8 cellular contexts compared by ENCODE assay signal in the genomic region with DNA sequence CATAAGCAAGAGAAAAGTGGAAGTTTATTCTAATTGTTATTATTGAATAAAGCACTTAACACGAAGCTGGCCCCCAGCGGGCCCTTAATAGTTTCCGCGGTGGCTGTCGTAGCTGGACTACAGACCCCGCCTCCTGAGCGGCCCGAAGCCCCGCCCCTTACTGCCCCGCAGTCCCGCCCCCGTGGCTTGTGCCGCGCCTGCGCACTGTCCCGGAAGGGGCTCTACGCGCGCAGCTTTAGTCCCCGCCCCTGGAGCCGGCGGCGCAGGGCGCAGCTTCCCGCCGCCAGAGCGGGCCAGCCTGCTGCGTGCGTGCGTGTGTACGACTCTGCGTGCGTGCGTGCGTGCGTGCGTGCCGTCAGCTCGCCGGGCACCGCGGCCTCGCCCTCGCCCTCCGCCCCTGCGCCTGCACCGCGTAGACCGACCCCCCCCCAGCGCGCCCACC. TPM values are rescaled to one million over a fixed set of nuclear protein-coding genes. Genes with fewer than 3 reads are reported as not detected.
DNase-seq lines count a peak whose midpoint lies in the region; ATAC-seq and TF ChIP-seq lines count a peak whose summit lies in the region.

A gene with protein sequence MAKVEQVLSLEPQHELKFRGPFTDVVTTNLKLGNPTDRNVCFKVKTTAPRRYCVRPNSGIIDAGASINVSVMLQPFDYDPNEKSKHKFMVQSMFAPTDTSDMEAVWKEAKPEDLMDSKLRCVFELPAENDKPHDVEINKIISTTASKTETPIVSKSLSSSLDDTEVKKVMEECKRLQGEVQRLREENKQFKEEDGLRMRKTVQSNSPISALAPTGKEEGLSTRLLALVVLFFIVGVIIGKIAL (plus strand): TSS at position 348 of the 442 bp plus-strand sequence. CDS start 231 bp downstream, outside the sequence.

- TF ChIP-seq POLR2A in adrenal gland (IDR thresholded peaks at IDR 0.05) (peak; percentile 84 to 96), heart left ventricle (IDR thresholded peaks at IDR 0.05) (peak in 1 of 2 donors; percentile 85), upper lobe of left lung (IDR thresholded peaks at IDR 0.05) (peak in 2 of 4 donors; percentile 59 to 85)

- peak in 1 of 4 donors; percentile 53 for TF ChIP-seq EP300 in upper lobe of left lung (IDR thresholded peaks at IDR 0.05)

- H3K4me1 ChIP-seq in adrenal gland (replicated peaks in 1 of 2) (peaks cover 14 to 35% of the 10 kb centered on the region in 2 donors), heart left ventricle (peaks cover 0 to 46% (median 29%) of the 10 kb centered on the region in 12 donors), upper lobe of left lung (peaks cover 20 to 41% (median 30%) of the 10 kb centered on the region in 4 donors)

- in situ Hi-C loops in GM13976 (cut with MboI; ENCODE audit: low sequenced_read_pairs, unreplicated experiment): no loop called here

- H3K27me3 ChIP-seq in adrenal gland (no peaks in the 10 kb centered on the region), heart left ventricle (no peaks in the 10 kb centered on the region), upper lobe of left lung (no peaks in the 10 kb centered on the region)

- H3K9me3 ChIP-seq in adrenal gland (replicated peaks in 1 of 3): no peaks in the 10 kb centered on the region
- peaks cover 0 to 10% (median 0%) of the 10 kb centered on the region in 12 donors for H3K9me3 ChIP-seq in heart left ventricle
- H3K9me3 ChIP-seq in upper lobe of left lung: no peaks in the 10 kb centered on the region

- 0% methylated on average over 7 to 51 of the region's 51 CpGs for WGBS in adrenal gland, 4 donors
- 0 to 1% (median 0%) methylated on average over 17 to 51 of the region's 51 CpGs for WGBS in heart left ventricle, 4 donors
- WGBS in upper lobe of left lung, 2 donors: 0% methylated on average over 11 to 19 of the region's 51 CpGs

- TF ChIP-seq CTCF in GM13976 (IDR thresholded peaks at IDR 0.05; ENCODE audit: borderline replicate concordance, control extremely low read depth, extremely low read depth, insufficient read depth, missing control alignments) (no peak), adrenal gland (IDR thresholded peaks at IDR 0.05) (no peak), heart left ventricle (IDR thresholded peaks at IDR 0.05) (no peak), upper lobe of left lung (IDR thresholded peaks at IDR 0.05) (no peak)

- H3K4me3 ChIP-seq in adrenal gland: peak within 1 kb of the TSS; percentile 51 to 92 (median 72)
- peak within 1 kb of the TSS; percentile 69 to 91 (median 86) for H3K4me3 ChIP-seq in heart left ventricle
- peak within 1 kb of the TSS; percentile 51 to 97 (median 82) for H3K4me3 ChIP-seq in upper lobe of left lung

- ATAC-seq in HG02852 (IDR thresholded peaks at IDR 0.05; ENCODE audit: unreplicated experiment) (peak; percentile 94), heart left ventricle (peak; percentile 99 to 100 (median 99)), upper lobe of left lung (ENCODE audit: low FRiP score in 2 of 2) (peak; percentile 99 to 100)

- intact Hi-C loops in adrenal gland (cut with DNase I): no loop called here
- intact Hi-C loops in heart left ventricle (cut with DNase I): loop anchor here in 6 of 10 donors (1.0 to 10.0 kb wide), 7 partner anchors 74 to 503 kb away; partner anchors contain the start of genes STX16 (in 2 of the 6), NPEPL1 (in 1 of the 6) and RAB22A (in 1 of the 6)
- intact Hi-C loops in posterior vena cava (cut with DNase I): no loop called here

- H3K36me3 ChIP-seq in adrenal gland (replicated peaks in 1 of 2) (no peaks in the 10 kb centered on the region), heart left ventricle (peaks cover 0 to 14% (median 0%) of the 10 kb centered on the region in 9 donors), upper lobe of left lung (peaks cover 0 to 5% (median 0%) of the 10 kb centered on the region in 4 donors)

- DNase-seq in GM13976 (ENCODE audit: low spot score) (peak; percentile 96), NCI-H1436 treated with DMSO at 0.1 percent for 48 hours (lab: John Stamatoyannopoulos, UW) (peak; percentile 45), T-helper 1 cell (peak; percentile 93 to 98 (median 94)), adrenal gland (peak; percentile 94 to 97 (median 95)), heart left ventricle (peak; percentile 94 to 99 (median 96)), posterior vena cava (ENCODE audit: low spot score) (peak; percentile 99), upper lobe of left lung (peak; percentile 96 to 99)

- peak within 1 kb of the TSS; percentile 92 to 97 (median 94) for H3K27ac ChIP-seq in adrenal gland
- H3K27ac ChIP-seq in heart left ventricle: peak within 1 kb of the TSS; percentile 80 to 97 (median 94)
- peak within 1 kb of the TSS; percentile 93 to 98 (median 96) for H3K27ac ChIP-seq in upper lobe of left lung

RNA-seq across cellular contexts. Expression of the gene that starts here (rescaled TPM):
- total RNA-seq in adrenal gland (100 to 1,000 TPM in 1 of 8 donors, 10 to 100 TPM in 7; 24.6 to 103 (median 53.2) TPM), heart left ventricle (10 to 100 TPM; 30.7 to 76.1 (median 63.8) TPM), posterior vena cava (10 to 100 TPM; 54.6 to 59.0 TPM), upper lobe of left lung (10 to 100 TPM; 13.8 to 48.2 (median 33.7) TPM)
- polyA plus RNA-seq in adrenal gland (100 to 1,000 TPM in 1 of 3 donors, 10 to 100 TPM in 2; 27.0 to 162 (median 33.9) TPM), heart left ventricle (10 to 100 TPM; 25.7 to 32.2 TPM)

Comparison
In these comparisons a context has a peak if more than half of its experiments do, and no peak if none do; other contexts are left out.
1. Peak in every context shown above with its lines: DNase-seq, ATAC-seq, H3K4me3 ChIP-seq and H3K27ac ChIP-seq.
2. DNase-seq: peak in every context shown above with its lines; median percentile 99 in posterior vena cava; 98 in upper lobe of left lung; 96 in GM13976; 96 in heart left ventricle; 95 in adrenal gland; 94 in T-helper 1 cell; 45 in NCI-H1436 treated with DMSO at 0.1 percent for 48 hours.
3. intact Hi-C loops: an anchor here in heart left ventricle (1.0 to 10.0 kb wide); none called in adrenal gland and posterior vena cava.